14 cellular contexts compared by ENCODE assay signal in the genomic region with DNA sequence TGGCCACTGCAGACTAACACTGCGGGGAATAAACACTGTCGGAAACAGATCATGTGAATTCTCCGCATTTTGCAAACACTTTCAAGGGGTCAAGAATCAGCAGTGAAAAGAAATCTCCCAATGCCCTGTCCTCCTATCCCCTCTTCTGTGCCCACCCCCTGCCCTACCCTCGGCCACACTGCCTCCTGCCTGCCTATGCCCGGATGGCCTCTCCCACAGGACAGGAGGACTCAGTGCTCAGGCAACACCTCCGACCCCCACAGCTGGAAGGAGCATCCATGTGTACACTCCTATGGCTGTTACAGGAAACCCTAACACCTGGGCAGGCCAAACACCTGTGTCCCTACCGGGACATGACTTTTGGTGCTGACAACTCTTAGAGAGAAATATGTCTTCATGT. TPM values are rescaled to one million over a fixed set of nuclear protein-coding genes. Genes with fewer than 3 reads are reported as not detected.
DNase-seq lines count a peak whose midpoint lies in the region; ATAC-seq and TF ChIP-seq lines count a peak whose summit lies in the region.
"Had no signal": no experiment of that assay in that cellular context is flagged by ENCODE, and none has a peak within 500 bp of the region (broad histone marks: within the 10 kb centered on the region; RNA-seq: fewer than 3 reads in every experiment).

No MANE protein-coding gene starts in this region.

- intact Hi-C loops in gastrocnemius medialis (cut with DNase I; ENCODE audit: low total_unique reads), result loop anchor here (2.0 kb wide), 1 partner anchor 22 kb away; no protein-coding TSS in a partner anchor

- TF ChIP-seq POLR2A in gastrocnemius medialis (IDR thresholded peaks at IDR 0.05), result no peak

- in situ Hi-C loops in gastrocnemius medialis (cut with MboI; ENCODE audit: low sequenced_read_pairs in 4 of 4), result no loop called here

- H3K27ac Mint-ChIP-seq in activated T-cell treated with anti-CD3 and anti-CD28 coated beads, Interleukin-2, amount 50 U/mL, for 72 hours, result peak overlapping the region; percentile 3
- H3K27ac Mint-ChIP-seq in T-helper 17 cell (peak overlapping the region; percentile 19), endothelial cell (ENCODE audit: unreplicated experiment) (no peak overlapping the region)

- H3K9me3 Mint-ChIP-seq in activated T-cell treated with anti-CD3 and anti-CD28 coated beads, Interleukin-2, amount 50 U/mL, for 72 hours, result no peaks in the 10 kb centered on the region
- H3K9me3 Mint-ChIP-seq in endothelial cell (ENCODE audit: unreplicated experiment), result no peaks in the 10 kb centered on the region

- TF ChIP-seq CTCF in endothelial cell (IDR thresholded peaks at IDR 0.05; ENCODE audit: unreplicated experiment), result no peak
- TF ChIP-seq CTCF in gastrocnemius medialis (IDR thresholded peaks at IDR 0.05 in 4 of 5, conservative IDR thresholded peaks at IDR 0.05 in 1 of 5), result peak in 1 of 5 experiments; percentile 9

- no peak overlapping the region for H3K4me3 ChIP-seq in gastrocnemius medialis
- H3K4me3 ChIP-seq: BLaER1, GM23248 had no signal

- no peak for DNase-seq in activated T-cell treated with anti-CD3 and anti-CD28 coated beads, Interleukin-2, amount 50 U/mL, for 72 hours
- DNase-seq in activated T-cell treated with anti-CD3 and anti-CD28 coated beads, Interleukin-2, amount 50 U/mL, for 1 hour, result no peak
- DNase-seq in T-helper 17 cell (no peak), endothelial cell (ENCODE audit: low spot score) (no peak), gastrocnemius medialis (peak in 1 of 2 donors; percentile 30), MV-4-11 (lab: John Stamatoyannopoulos, UW) (no peak)
- DNase-seq: 8988T, AML-193, DMS53, GF-D8, GM23248 had no signal

- H3K27me3 ChIP-seq in gastrocnemius medialis, result no peaks in the 10 kb centered on the region
- H3K27me3 ChIP-seq: BLaER1 had no signal

- H3K9me3 ChIP-seq in T-helper 17 cell (ENCODE audit: control insufficient read depth, low read length, poor library complexity, severe bottlenecking) (no peaks in the 10 kb centered on the region), gastrocnemius medialis (no peaks in the 10 kb centered on the region)
- H3K9me3 ChIP-seq: BLaER1 had no signal

- peaks cover 0 to 3% of the 10 kb centered on the region in 2 donors for H3K36me3 Mint-ChIP-seq in activated T-cell treated with anti-CD3 and anti-CD28 coated beads, Interleukin-2, amount 50 U/mL, for 72 hours (ENCODE audit: insufficient read depth in 2 of 2)
- H3K36me3 Mint-ChIP-seq in T-helper 17 cell (ENCODE audit: low read depth) (peaks cover 3% of the 10 kb centered on the region), endothelial cell (ENCODE audit: low read depth, unreplicated experiment) (no peaks in the 10 kb centered on the region)

- no peak overlapping the region for H3K4me3 Mint-ChIP-seq in activated T-cell treated with anti-CD3 and anti-CD28 coated beads, Interleukin-2, amount 50 U/mL, for 72 hours
- H3K4me3 Mint-ChIP-seq in T-helper 17 cell, result no peak overlapping the region
- peak overlapping the region; percentile 15 for H3K4me3 Mint-ChIP-seq in endothelial cell (ENCODE audit: unreplicated experiment)

- H3K36me3 ChIP-seq in gastrocnemius medialis, result peaks cover 0 to 9% of the 10 kb centered on the region in 2 donors

- peaks cover 64 to 72% of the 10 kb centered on the region in 2 donors for H3K4me1 ChIP-seq in gastrocnemius medialis

- no peak for ATAC-seq in activated T-cell treated with anti-CD3 and anti-CD28 coated beads, Interleukin-2, amount 50 U/mL, for 72 hours (replicated peaks in 1 of 2)
- ATAC-seq in T-helper 17 cell (no peak), gastrocnemius medialis (no peak), HG03175 (IDR thresholded peaks at IDR 0.05; ENCODE audit: unreplicated experiment) (no peak), GM18907 (IDR thresholded peaks at IDR 0.05; ENCODE audit: unreplicated experiment) (no peak)

- peak overlapping the region; percentile 92 to 97 (median 93) for H3K27ac ChIP-seq in gastrocnemius medialis
- H3K27ac ChIP-seq: BLaER1, GM23248 had no signal

- H3K27me3 Mint-ChIP-seq in activated T-cell treated with anti-CD3 and anti-CD28 coated beads, Interleukin-2, amount 50 U/mL, for 72 hours (ENCODE audit: low read depth), result no peaks in the 10 kb centered on the region
- H3K27me3 Mint-ChIP-seq in T-helper 17 cell (no peaks in the 10 kb centered on the region), endothelial cell (ENCODE audit: unreplicated experiment) (no peaks in the 10 kb centered on the region)

- peaks cover 14% of the 10 kb centered on the region for H3K4me1 Mint-ChIP-seq in activated T-cell treated with anti-CD3 and anti-CD28 coated beads, Interleukin-2, amount 50 U/mL, for 72 hours (ENCODE audit: low read depth)
- H3K4me1 Mint-ChIP-seq in T-helper 17 cell (peaks cover 7% of the 10 kb centered on the region), endothelial cell (ENCODE audit: unreplicated experiment) (no peaks in the 10 kb centered on the region)

RNA-seq across cellular contexts. Expression of a gene that starts 24.5 kb away (rescaled TPM):
- total RNA-seq in activated T-cell treated with anti-CD3 and anti-CD28 coated beads, Interleukin-2, amount 50 U/mL, for 72 hours, result 10 to 100 TPM; 33.7 to 36.8 TPM
- 10 to 100 TPM; 32.7 to 41.7 TPM for total RNA-seq in T-helper 17 cell
- 13.5 TPM for total RNA-seq in endothelial cell (ENCODE audit: unreplicated experiment)
- 100 to 1,000 TPM; 156 to 264 (median 201) TPM for total RNA-seq in gastrocnemius medialis

RNA-seq across cellular contexts. Expression of a gene that starts 33.0 kb away (rescaled TPM):
- total RNA-seq in activated T-cell treated with anti-CD3 and anti-CD28 coated beads, Interleukin-2, amount 50 U/mL, for 72 hours, result 100 to 1,000 TPM; 116 to 146 TPM
- total RNA-seq in T-helper 17 cell (100 to 1,000 TPM in 1 of 2 donors, 10 to 100 TPM in 1; 90.6 to 102 TPM), endothelial cell (ENCODE audit: unreplicated experiment) (71.6 TPM), gastrocnemius medialis (100 to 1,000 TPM in 3 of 4 donors, 10 to 100 TPM in 1; 76.3 to 165 (median 122) TPM)

RNA-seq across cellular contexts. Expression of a gene that starts 41.9 kb away (rescaled TPM):
- total RNA-seq in activated T-cell treated with anti-CD3 and anti-CD28 coated beads, Interleukin-2, amount 50 U/mL, for 72 hours, result 10 to 100 TPM; 15.1 to 17.8 TPM
- 1 to 10 TPM; 2.0 to 2.6 TPM for total RNA-seq in T-helper 17 cell
- 6.5 TPM for total RNA-seq in endothelial cell (ENCODE audit: unreplicated experiment)
- total RNA-seq in gastrocnemius medialis, result 1 to 10 TPM in 3 of 4 donors, under 1 TPM in 1; 0.22 to 3.8 (median 1.3) TPM
